Comparison of ENCODE assay signal across 1 cellular context in the genomic region with DNA sequence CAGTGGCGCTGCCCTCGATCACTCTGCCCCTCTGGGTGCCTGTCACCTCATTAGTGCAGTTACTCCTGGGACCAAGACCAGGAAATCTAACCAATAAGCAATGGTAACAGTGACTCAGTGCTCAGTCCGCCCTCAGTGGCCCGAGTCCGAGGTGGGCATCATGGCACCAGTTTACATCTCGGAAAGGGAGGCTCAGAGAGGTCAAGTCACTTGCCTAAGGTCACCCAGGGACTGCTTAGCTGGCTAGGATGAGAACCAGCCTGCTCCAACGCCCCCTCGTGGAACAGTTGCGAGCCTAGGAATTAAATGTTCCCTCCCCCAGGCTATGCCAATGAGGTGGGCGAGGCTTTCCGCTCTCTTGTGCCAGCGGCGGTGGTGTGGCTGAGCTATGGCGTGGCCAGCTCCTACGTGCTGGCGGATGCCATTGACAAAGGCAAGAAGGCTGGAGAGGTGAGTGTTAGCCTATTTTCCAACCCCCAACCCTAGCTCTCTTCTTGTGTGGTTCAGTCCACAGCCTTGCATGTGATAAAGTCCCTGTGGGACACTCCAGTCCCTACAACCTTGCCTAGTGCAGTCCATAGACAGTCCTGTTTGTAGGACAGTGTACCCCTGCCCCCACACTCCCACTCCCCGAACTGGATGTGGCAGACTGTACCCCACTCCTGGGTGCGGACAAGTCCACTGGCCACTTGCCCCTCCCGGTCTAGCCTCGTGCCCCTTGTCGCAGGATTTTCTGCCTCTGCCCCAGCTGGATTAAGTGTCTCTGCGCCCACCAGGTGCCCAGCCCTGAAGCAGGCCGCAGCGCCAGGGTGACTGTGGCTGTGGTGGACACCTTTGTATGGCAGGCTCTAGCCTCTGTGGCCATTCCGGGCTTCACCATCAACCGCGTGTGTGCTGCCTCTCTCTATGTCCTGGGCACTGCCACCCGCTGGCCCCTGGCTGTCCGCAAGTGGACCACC.
TF ChIP-seq lines count a peak whose summit lies in the region.

No MANE protein-coding gene starts in this region.

TF ChIP-seq in SK-N-SH, 30 proteins besides CTCF, POLR2A, EP300 and RAD21 (continued from another document):
- TF ChIP-seq, protein P1, sequence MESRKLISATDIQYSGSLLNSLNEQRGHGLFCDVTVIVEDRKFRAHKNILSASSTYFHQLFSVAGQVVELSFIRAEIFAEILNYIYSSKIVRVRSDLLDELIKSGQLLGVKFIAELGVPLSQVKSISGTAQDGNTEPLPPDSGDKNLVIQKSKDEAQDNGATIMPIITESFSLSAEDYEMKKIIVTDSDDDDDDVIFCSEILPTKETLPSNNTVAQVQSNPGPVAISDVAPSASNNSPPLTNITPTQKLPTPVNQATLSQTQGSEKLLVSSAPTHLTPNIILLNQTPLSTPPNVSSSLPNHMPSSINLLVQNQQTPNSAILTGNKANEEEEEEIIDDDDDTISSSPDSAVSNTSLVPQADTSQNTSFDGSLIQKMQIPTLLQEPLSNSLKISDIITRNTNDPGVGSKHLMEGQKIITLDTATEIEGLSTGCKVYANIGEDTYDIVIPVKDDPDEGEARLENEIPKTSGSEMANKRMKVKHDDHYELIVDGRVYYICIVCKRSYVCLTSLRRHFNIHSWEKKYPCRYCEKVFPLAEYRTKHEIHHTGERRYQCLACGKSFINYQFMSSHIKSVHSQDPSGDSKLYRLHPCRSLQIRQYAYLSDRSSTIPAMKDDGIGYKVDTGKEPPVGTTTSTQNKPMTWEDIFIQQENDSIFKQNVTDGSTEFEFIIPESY (IDR thresholded peaks at IDR 0.05; ENCODE audit: borderline replicate concordance, low read depth), result no peak
- TF ChIP-seq, protein P2, sequence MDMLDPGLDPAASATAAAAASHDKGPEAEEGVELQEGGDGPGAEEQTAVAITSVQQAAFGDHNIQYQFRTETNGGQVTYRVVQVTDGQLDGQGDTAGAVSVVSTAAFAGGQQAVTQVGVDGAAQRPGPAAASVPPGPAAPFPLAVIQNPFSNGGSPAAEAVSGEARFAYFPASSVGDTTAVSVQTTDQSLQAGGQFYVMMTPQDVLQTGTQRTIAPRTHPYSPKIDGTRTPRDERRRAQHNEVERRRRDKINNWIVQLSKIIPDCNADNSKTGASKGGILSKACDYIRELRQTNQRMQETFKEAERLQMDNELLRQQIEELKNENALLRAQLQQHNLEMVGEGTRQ (IDR thresholded peaks at IDR 0.05; ENCODE audit: borderline replicate concordance, low read depth, low read length), result no peak
- TF ChIP-seq NFIC (IDR thresholded peaks at IDR 0.05; ENCODE audit: borderline replicate concordance), result no peak
- no peak for TF ChIP-seq MAX (IDR thresholded peaks at IDR 0.05; ENCODE audit: low read depth)
- no peak for TF ChIP-seq IRF3 (IDR thresholded peaks at IDR 0.05; ENCODE audit: low read depth, low read length)
- no peak for TF ChIP-seq MXI1 (IDR thresholded peaks at IDR 0.05; ENCODE audit: low read depth, low read length)
- no peak for TF ChIP-seq GABPA (IDR thresholded peaks at IDR 0.05; ENCODE audit: low read depth)
- no peak for TF ChIP-seq JUND (IDR thresholded peaks at IDR 0.05)
- no peak for TF ChIP-seq USF1 (IDR thresholded peaks at IDR 0.05; ENCODE audit: borderline replicate concordance, low read depth)
- no peak for TF ChIP-seq NRF1 (IDR thresholded peaks at IDR 0.05; ENCODE audit: low read depth, low read length)
